In the genomic region with DNA sequence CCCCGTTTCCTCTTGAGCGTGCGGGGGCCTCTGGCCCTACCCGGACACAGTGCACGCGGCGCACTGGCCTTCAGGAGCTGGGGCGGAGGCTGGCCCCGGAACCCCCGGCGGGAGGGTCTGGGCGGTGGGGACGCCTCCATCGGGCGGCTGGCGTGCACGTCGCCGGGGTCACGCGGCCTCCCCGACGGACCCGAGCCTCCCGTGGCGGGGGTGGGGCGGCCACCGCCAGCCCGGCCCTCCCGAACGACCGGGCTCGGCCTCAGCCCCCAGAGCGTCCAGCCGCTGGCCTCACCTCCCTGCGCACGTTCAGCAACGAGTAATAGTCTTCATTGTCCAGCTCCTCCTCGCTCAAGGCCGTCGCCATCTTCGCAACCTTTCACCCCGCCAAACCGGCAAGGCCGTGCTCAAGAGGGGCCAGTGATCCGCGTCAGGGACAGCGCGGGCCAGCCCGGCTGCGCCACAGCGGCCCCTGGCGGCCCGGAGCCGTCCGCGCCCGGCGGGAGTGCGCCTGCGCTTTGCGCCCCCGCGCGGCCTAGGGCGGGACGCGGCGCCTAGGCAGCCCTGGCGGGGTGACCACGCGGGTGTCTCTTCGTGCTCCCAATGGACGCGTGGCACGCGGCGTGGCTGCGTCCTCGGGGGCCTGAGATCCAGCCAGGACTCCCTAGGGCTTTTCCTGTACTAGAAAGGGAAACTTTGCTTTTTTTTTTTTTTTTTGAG, we compare ENCODE assay signal across 8 cellular contexts. TPM values are rescaled to one million over a fixed set of nuclear protein-coding genes. Genes with fewer than 3 reads are reported as not detected.
DNase-seq lines count a peak whose midpoint lies in the region; ATAC-seq and TF ChIP-seq lines count a peak whose summit lies in the region.

A gene with protein sequence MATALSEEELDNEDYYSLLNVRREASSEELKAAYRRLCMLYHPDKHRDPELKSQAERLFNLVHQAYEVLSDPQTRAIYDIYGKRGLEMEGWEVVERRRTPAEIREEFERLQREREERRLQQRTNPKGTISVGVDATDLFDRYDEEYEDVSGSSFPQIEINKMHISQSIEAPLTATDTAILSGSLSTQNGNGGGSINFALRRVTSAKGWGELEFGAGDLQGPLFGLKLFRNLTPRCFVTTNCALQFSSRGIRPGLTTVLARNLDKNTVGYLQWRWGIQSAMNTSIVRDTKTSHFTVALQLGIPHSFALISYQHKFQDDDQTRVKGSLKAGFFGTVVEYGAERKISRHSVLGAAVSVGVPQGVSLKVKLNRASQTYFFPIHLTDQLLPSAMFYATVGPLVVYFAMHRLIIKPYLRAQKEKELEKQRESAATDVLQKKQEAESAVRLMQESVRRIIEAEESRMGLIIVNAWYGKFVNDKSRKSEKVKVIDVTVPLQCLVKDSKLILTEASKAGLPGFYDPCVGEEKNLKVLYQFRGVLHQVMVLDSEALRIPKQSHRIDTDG (minus strand): TSS at position 380 of the 717 bp plus-strand sequence. CDS start 16 bp downstream, at position 364.

- peak; percentile 30 for TF ChIP-seq POLR2A in transverse colon (IDR thresholded peaks at IDR 0.05)

- no peaks in the 10 kb centered on the region for H3K9me3 ChIP-seq in transverse colon

- peaks cover 3 to 47% (median 25%) of the 10 kb centered on the region in 4 donors for H3K4me1 ChIP-seq in transverse colon

- intact Hi-C loops in cardiac septum (cut with DNase I): loop anchor here (1.0 to 5.0 kb wide), 3 partner anchors 74 to 147 kb away; a partner anchor contains a TSS
- intact Hi-C loops in transverse colon (cut with DNase I; ENCODE audit: low total_unique reads): no loop called here

- peak within 1 kb of the TSS; percentile 90 for H3K4me3 Mint-ChIP-seq in activated naive CD8-positive, alpha-beta T cell treated with anti-CD3 and anti-CD28 coated beads, Interleukin-2, amount 50 U/mL, for 24 hours

- H3K27ac ChIP-seq in transverse colon: peak within 1 kb of the TSS; percentile 85 to 96 (median 92)

- H3K36me3 Mint-ChIP-seq in activated naive CD8-positive, alpha-beta T cell treated with anti-CD3 and anti-CD28 coated beads, Interleukin-2, amount 50 U/mL, for 24 hours (ENCODE audit: low read depth): peaks cover 6% of the 10 kb centered on the region

- peak within 1 kb of the TSS; percentile 93 for H3K27ac Mint-ChIP-seq in activated naive CD8-positive, alpha-beta T cell treated with anti-CD3 and anti-CD28 coated beads, Interleukin-2, amount 50 U/mL, for 24 hours

- ATAC-seq in HG02642 (IDR thresholded peaks at IDR 0.05; ENCODE audit: poor library complexity, unreplicated experiment): peak; percentile 94
- ATAC-seq in activated naive CD8-positive, alpha-beta T cell treated with anti-CD3 and anti-CD28 coated beads, Interleukin-2, amount 50 U/mL, for 24 hours: peak; percentile 97

- TF ChIP-seq CTCF in GM12874 (IDR thresholded peaks at IDR 0.05; ENCODE audit: insufficient read depth, low read depth, low read length) (peak; percentile 92), transverse colon (IDR thresholded peaks at IDR 0.05) (peak; percentile 45 to 90 (median 76))

- in situ Hi-C loops in transverse colon (cut with MboI; ENCODE audit: low pct_ligation_motif_present in 1 of 4, low pct_unique_long_range_greater_than_20kb in 1 of 4, low sequenced_read_pairs in 3 of 4): loop anchor here (25.0 kb wide), 2 partner anchors 511 to 936 kb away; no protein-coding TSS in a partner anchor

- H3K36me3 ChIP-seq in transverse colon: no peaks in the 10 kb centered on the region

- DNase-seq in NCI-H1105 (lab: John Stamatoyannopoulos, UW) (peak; percentile 86), SW480 (ENCODE audit: low spot score) (peak; percentile 85), cardiac septum (ENCODE audit: low spot score) (peak; percentile 96), pons (ENCODE audit: low spot score) (peak; percentile 82), transverse colon (peak; percentile 91)
- peak; percentile 92 for DNase-seq in activated naive CD8-positive, alpha-beta T cell treated with anti-CD3 and anti-CD28 coated beads, Interleukin-2, amount 50 U/mL, for 24 hours

- no peaks in the 10 kb centered on the region for H3K27me3 Mint-ChIP-seq in activated naive CD8-positive, alpha-beta T cell treated with anti-CD3 and anti-CD28 coated beads, Interleukin-2, amount 50 U/mL, for 24 hours

- TF ChIP-seq EP300 in transverse colon (IDR thresholded peaks at IDR 0.05; ENCODE audit: low read depth): no peak

- H3K9me3 Mint-ChIP-seq in activated naive CD8-positive, alpha-beta T cell treated with anti-CD3 and anti-CD28 coated beads, Interleukin-2, amount 50 U/mL, for 24 hours: no peaks in the 10 kb centered on the region

- peaks cover 31% of the 10 kb centered on the region for H3K4me1 Mint-ChIP-seq in activated naive CD8-positive, alpha-beta T cell treated with anti-CD3 and anti-CD28 coated beads, Interleukin-2, amount 50 U/mL, for 24 hours

- H3K4me3 ChIP-seq in transverse colon: peak within 1 kb of the TSS; percentile 81 to 99 (median 96)

- 1% methylated on average over 35 of the region's 80 CpGs; no CpG with 5 or more reads in 1 of the 2 donors for WGBS in transverse colon (ENCODE audit: low coverage in 1 of 2), 2 donors

- H3K27me3 ChIP-seq in transverse colon: no peaks in the 10 kb centered on the region

RNA-seq across cellular contexts. Expression of the gene that starts here (rescaled TPM):
- total RNA-seq in cardiac septum: 49.4 TPM
- 10 to 100 TPM; 62.1 to 80.0 (median 70.9) TPM for total RNA-seq in transverse colon

Comparison
In these comparisons a context has a peak if more than half of its experiments do, and no peak if none do; other contexts are left out.
1. Peak in every context shown above with its lines: DNase-seq, ATAC-seq, H3K4me3 ChIP-seq and H3K27ac ChIP-seq.